Comparison of ENCODE assay signal across 1 cellular context in the genomic region with DNA sequence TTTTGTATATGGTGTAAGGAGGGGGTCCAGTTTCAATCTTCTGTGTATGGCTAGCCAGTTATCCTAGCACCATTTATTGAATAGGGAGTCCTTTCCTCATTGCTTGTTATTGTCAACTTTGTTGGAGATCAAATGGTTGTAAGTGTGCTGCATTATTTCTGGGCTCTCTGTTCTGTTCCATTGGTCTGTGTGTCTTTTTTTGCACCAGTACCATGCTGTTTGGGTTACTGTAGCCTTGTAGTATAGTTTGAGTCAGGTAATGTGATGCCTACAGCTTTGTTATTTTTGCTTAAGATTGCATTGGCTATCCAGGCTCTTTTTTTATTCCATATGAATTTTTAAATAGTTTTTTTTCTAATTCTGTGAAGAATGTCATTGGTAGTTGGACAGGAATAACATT.
TF ChIP-seq lines count a peak whose summit lies in the region.

No MANE protein-coding gene starts in this region.

TF ChIP-seq in K562, 482 proteins besides CTCF, POLR2A, EP300 and RAD21:
- TF ChIP-seq SMARCA5 (IDR thresholded peaks at IDR 0.05) (peak; percentile 81; the same call in 1 of the 2 replicates), TRIM28 (IDR thresholded peaks at IDR 0.05) (peak; percentile 70; the same call in 1 of the 2 replicates), KDM1A (IDR thresholded peaks at IDR 0.05) (peak in 1 of 2 experiments; percentile 19; a peak in 1 of 4 replicates), ADNP (tag; IDR thresholded peaks at IDR 0.05) (0 out of 2 replicates have a peak, but pooled peaks have one; percentile 59), ATF7 (IDR thresholded peaks at IDR 0.05) (0 out of 2 replicates have a peak, but pooled peaks have one; percentile 8), RBM25 (IDR thresholded peaks at IDR 0.05; ENCODE audit: low read depth, low read length, severe bottlenecking) (peak; percentile 73), BCOR (IDR thresholded peaks at IDR 0.05) (peak; percentile 76; the same call in 1 of the 2 replicates)
